In the genomic region with DNA sequence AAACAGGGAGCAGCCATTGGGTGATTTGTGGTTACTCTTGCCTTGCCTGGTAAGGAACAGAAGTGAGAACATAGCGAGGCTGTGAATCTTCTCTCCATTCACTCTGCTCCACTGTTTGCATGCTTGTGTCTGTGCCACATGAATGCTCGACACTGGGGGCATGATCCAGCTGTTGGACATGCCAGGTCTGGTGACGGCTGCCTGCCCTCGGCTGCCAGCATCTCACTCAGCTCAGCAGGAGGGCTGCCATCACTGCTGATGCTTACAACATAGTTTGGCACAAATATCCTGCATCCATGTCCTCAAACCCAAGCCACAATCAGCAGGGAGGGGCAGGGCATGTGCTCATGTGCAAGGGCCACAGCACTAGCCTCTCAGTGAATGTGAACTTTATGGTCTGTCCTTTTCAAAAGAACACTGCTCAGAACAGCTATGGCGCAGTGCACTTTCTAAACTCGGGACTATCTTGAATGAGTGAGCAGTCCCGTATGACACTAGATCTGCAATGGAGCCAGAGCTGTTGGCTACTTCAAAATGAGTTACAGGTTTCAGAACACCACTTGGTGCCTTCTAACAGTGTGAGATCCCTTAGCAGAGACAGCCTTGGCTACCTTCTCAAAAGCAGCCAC, we compare ENCODE assay signal across 19 cellular contexts.
DNase-seq lines count a peak whose midpoint lies in the region; ATAC-seq and TF ChIP-seq lines count a peak whose summit lies in the region.
"Had no signal": no experiment of that assay in that cellular context is flagged by ENCODE, and none has a peak within 500 bp of the region (broad histone marks: within the 10 kb centered on the region; RNA-seq: fewer than 3 reads in every experiment).

No MANE protein-coding gene starts in this region.

- TF ChIP-seq CTCF in MCF 10A (IDR thresholded peaks at IDR 0.05; ENCODE audit: unreplicated experiment): no peak
- TF ChIP-seq CTCF in breast epithelium (IDR thresholded peaks at IDR 0.05): no peak
- no peak for TF ChIP-seq CTCF in gastrocnemius medialis (IDR thresholded peaks at IDR 0.05 in 4 of 5, conservative IDR thresholded peaks at IDR 0.05 in 1 of 5)

- H3K27ac Mint-ChIP-seq in MCF 10A (ENCODE audit: low read depth, unreplicated experiment): no peak overlapping the region
- H3K27ac Mint-ChIP-seq: immature natural killer cell, T-helper 17 cell had no signal

- no peaks in the 10 kb centered on the region for H3K4me1 ChIP-seq in breast epithelium
- H3K4me1 ChIP-seq in gastrocnemius medialis: peaks cover 0 to 5% of the 10 kb centered on the region in 2 donors
- H3K4me1 ChIP-seq: colonic mucosa had no signal

- POLR2A ChIA-PET in MCF 10A (lab: Yijun Ruan, JAX): interaction anchor here (0.9 kb wide), 1 partner anchor 17 kb away, joined by 3 read pairs; no protein-coding TSS in a partner anchor

- H3K27me3 ChIP-seq in breast epithelium: no peaks in the 10 kb centered on the region
- H3K27me3 ChIP-seq in gastrocnemius medialis: no peaks in the 10 kb centered on the region
- H3K27me3 ChIP-seq: BLaER1 treated with 17β-estradiol and CSF1 and Interleukin-3, amounts not matched to agents 10 nM and 100 nM; colonic mucosa had no signal

- no peaks in the 10 kb centered on the region for H3K9me3 Mint-ChIP-seq in MCF 10A (ENCODE audit: unreplicated experiment)
- H3K9me3 Mint-ChIP-seq: brain, immature natural killer cell had no signal

- in situ Hi-C loops in gastrocnemius medialis (cut with MboI; ENCODE audit: low sequenced_read_pairs in 4 of 4): no loop called here

- CTCF ChIA-PET in MCF 10A (lab: Yijun Ruan, JAX): interaction anchor here (0.6 to 0.7 kb wide), 3 partner anchors 43 to 126 kb away, joined by 3 to 4 read pairs (median 3); no protein-coding TSS in a partner anchor

- intact Hi-C loops in MCF 10A (cut with micrococcal nuclease) (no loop called here), breast epithelium (cut with DNase I; ENCODE audit: low total_unique reads) (no loop called here), left ventricle myocardium superior (cut with micrococcal nuclease) (no loop called here), gastrocnemius medialis (cut with DNase I; ENCODE audit: low total_unique reads) (no loop called here)

- no peaks in the 10 kb centered on the region for H3K27me3 Mint-ChIP-seq in MCF 10A (ENCODE audit: insufficient read depth, unreplicated experiment)

- TF ChIP-seq POLR2A in breast epithelium (IDR thresholded peaks at IDR 0.05) (no peak), gastrocnemius medialis (IDR thresholded peaks at IDR 0.05) (no peak)

- DNase-seq in MCF 10A (ENCODE audit: unreplicated experiment): peak; percentile 35
- no peak for DNase-seq in breast epithelium (ENCODE audit: low spot score in 2 of 2)
- DNase-seq in NCI-H69 (lab: John Stamatoyannopoulos, UW): peak; percentile 48
- peak; percentile 41 for DNase-seq in left ventricle myocardium superior
- peak; percentile 10 to 55 for DNase-seq in gastrocnemius medialis
- no peak for DNase-seq in 8988T
- DNase-seq in NCI-H2029 (lab: John Stamatoyannopoulos, UW): no peak
- DNase-seq: activated CD8-positive, alpha-beta memory T cell treated with anti-CD3 and anti-CD28 coated beads, Interleukin-2, amount 50 U/mL, for 48 hours; colonic mucosa; immature natural killer cell; lower lobe of right lung; NCI-H748 treated with DMSO at 0.1 percent for 48 hours; T-helper 17 cell had no signal

- H3K4me3 ChIP-seq in breast epithelium (no peak overlapping the region), gastrocnemius medialis (no peak overlapping the region)
- H3K4me3 ChIP-seq: A549; BLaER1 treated with 17β-estradiol and CSF1 and Interleukin-3, amounts not matched to agents 10 nM and 100 nM; colonic mucosa; lower lobe of right lung had no signal

- H3K9me3 ChIP-seq in breast epithelium: peaks cover 0 to 2% of the 10 kb centered on the region in 2 donors
- H3K9me3 ChIP-seq in gastrocnemius medialis: no peaks in the 10 kb centered on the region
- H3K9me3 ChIP-seq: A549; BLaER1 treated with 17β-estradiol and CSF1 and Interleukin-3, amounts not matched to agents 10 nM and 100 nM; colonic mucosa had no signal

- no peaks in the 10 kb centered on the region for H3K36me3 Mint-ChIP-seq in MCF 10A (ENCODE audit: insufficient read depth, unreplicated experiment)
- H3K36me3 Mint-ChIP-seq: brain, immature natural killer cell had no signal

- H3K4me1 Mint-ChIP-seq in MCF 10A (ENCODE audit: insufficient read depth, unreplicated experiment): peaks cover 5% of the 10 kb centered on the region
- H3K4me1 Mint-ChIP-seq: immature natural killer cell, T-helper 17 cell had no signal

- H3K36me3 ChIP-seq in breast epithelium: no peaks in the 10 kb centered on the region
- H3K36me3 ChIP-seq in gastrocnemius medialis: no peaks in the 10 kb centered on the region
- H3K36me3 ChIP-seq: BLaER1 treated with 17β-estradiol and CSF1 and Interleukin-3, amounts not matched to agents 10 nM and 100 nM; colonic mucosa; lower lobe of right lung had no signal

- BruUV-seq in MCF 10A (replicated peaks; lab: Mats Ljungman, UMichigan): no TSS peak

- no peak overlapping the region for H3K27ac ChIP-seq in breast epithelium
- H3K27ac ChIP-seq in gastrocnemius medialis: peak overlapping the region in 1 of 4 donors; percentile 10
- H3K27ac ChIP-seq: A549; BLaER1 treated with 17β-estradiol and CSF1 and Interleukin-3, amounts not matched to agents 10 nM and 100 nM; colonic mucosa; KMS-11; lower lobe of right lung; VCaP had no signal

- ATAC-seq in left ventricle myocardium superior: peak; percentile 60
- ATAC-seq in gastrocnemius medialis: peak; percentile 76 to 82
- no peak for ATAC-seq in HG03378 (IDR thresholded peaks at IDR 0.05; ENCODE audit: unreplicated experiment)
- ATAC-seq: A549, lower lobe of right lung, T-helper 17 cell had no signal

- no peak overlapping the region for H3K4me3 Mint-ChIP-seq in MCF 10A (ENCODE audit: unreplicated experiment)
- H3K4me3 Mint-ChIP-seq: brain, immature natural killer cell, T-helper 17 cell had no signal

Comparison
In these comparisons a context has a peak if more than half of its experiments do, and no peak if none do; other contexts are left out.
1. DNase-seq: peak in MCF 10A (single experiment), NCI-H69 (single experiment), left ventricle myocardium superior (single experiment) and gastrocnemius medialis (2 of 2); none in breast epithelium (0 of 2), 8988T (single experiment) and NCI-H2029 (single experiment).